Comparison of ENCODE assay signal across 16 cellular contexts in the genomic region with DNA sequence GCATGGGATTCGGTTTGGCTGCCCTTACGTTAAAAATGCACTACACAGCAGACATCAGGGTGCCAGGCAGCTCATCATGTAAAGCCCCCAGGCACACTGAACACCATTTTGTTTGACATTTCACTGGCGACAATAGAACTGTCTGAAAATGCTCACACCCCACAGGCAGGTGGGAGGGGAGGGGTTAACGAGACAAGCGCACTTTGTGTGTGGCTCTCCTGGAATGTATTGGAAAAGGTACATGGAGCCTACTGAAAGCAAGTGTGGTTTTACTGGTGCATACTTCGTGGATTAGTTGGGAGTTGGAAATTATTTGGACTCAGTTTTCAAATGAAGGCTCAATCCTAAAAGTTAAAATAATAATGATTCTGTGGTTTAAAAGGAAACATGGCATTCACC. TPM values are rescaled to one million over a fixed set of nuclear protein-coding genes. Genes with fewer than 3 reads are reported as not detected.
"Had no signal": no experiment of that assay in that cellular context is flagged by ENCODE, and none has a peak within 500 bp of the region (broad histone marks: within the 10 kb centered on the region; RNA-seq: fewer than 3 reads in every experiment).

No MANE protein-coding gene starts in this region.

- H3K4me1 Mint-ChIP-seq: activated CD4-positive, alpha-beta memory T cell treated with anti-CD3 and anti-CD28 coated beads, Interleukin-2, amount 10 ng/mL, durations not matched to agents 7 days and 5 days; activated naive CD8-positive, alpha-beta T cell treated with anti-CD3 and anti-CD28 coated beads, Interleukin-2, amount 50 U/mL, for 24 hours; central memory CD8-positive, alpha-beta T cell; memory B cell had no signal

- H3K27me3 ChIP-seq: ascending aorta, left lung, upper lobe of right lung had no signal

- DNase-seq: activated CD4-positive, alpha-beta memory T cell treated with anti-CD3 and anti-CD28 coated beads, Interleukin-2, amount 10 ng/mL, durations not matched to agents 7 days and 5 days; activated CD4-positive, CD25-positive, alpha-beta regulatory T cell treated with anti-CD3 and anti-CD28 coated beads, Interleukin-2, amount 50 U/mL, for 72 hours; activated naive CD4-positive, alpha-beta T cell; activated naive CD8-positive, alpha-beta T cell treated with anti-CD3 and anti-CD28 coated beads, Interleukin-2, amount 50 U/mL, for 24 hours; activated T-cell treated with anti-CD3 and anti-CD28 coated beads, Interleukin-2, amount 50 U/mL, for 72 hours; cortex of kidney; effector memory CD4-positive, alpha-beta T cell; left lung; stimulated activated CD4-positive, alpha-beta T cell treated with anti-CD3 and anti-CD28 coated beads, Interleukin-4, amount 100 ng/mL, for 1 hour; stimulated activated CD8-positive, alpha-beta memory T cell treated with anti-CD3 and anti-CD28 coated beads, Interleukin-4, amount 100 ng/mL, for 48 hours; stimulated activated naive CD8-positive, alpha-beta T cell treated with anti-CD3 and anti-CD28 coated beads, Interleukin-15, Interleukin-2, amounts not matched to agents 100 U/mL and 50 U/mL, for 24 hours; upper lobe of right lung had no signal

- H3K4me3 Mint-ChIP-seq: activated CD4-positive, alpha-beta memory T cell treated with anti-CD3 and anti-CD28 coated beads, Interleukin-2, amount 10 ng/mL, durations not matched to agents 7 days and 5 days; activated naive CD8-positive, alpha-beta T cell treated with anti-CD3 and anti-CD28 coated beads, Interleukin-2, amount 50 U/mL, for 24 hours; activated T-cell treated with anti-CD3 and anti-CD28 coated beads, Interleukin-2, amount 50 U/mL, for 72 hours; central memory CD8-positive, alpha-beta T cell; memory B cell; nephron had no signal

- H3K27me3 Mint-ChIP-seq: activated CD4-positive, alpha-beta memory T cell treated with anti-CD3 and anti-CD28 coated beads, Interleukin-2, amount 10 ng/mL, durations not matched to agents 7 days and 5 days; activated naive CD8-positive, alpha-beta T cell treated with anti-CD3 and anti-CD28 coated beads, Interleukin-2, amount 50 U/mL, for 24 hours; central memory CD8-positive, alpha-beta T cell; memory B cell had no signal

- H3K9me3 Mint-ChIP-seq: activated naive CD8-positive, alpha-beta T cell treated with anti-CD3 and anti-CD28 coated beads, Interleukin-2, amount 50 U/mL, for 24 hours; nephron had no signal

- H3K36me3 Mint-ChIP-seq: memory B cell had no signal

- ATAC-seq: activated naive CD8-positive, alpha-beta T cell treated with anti-CD3 and anti-CD28 coated beads, Interleukin-2, amount 50 U/mL, for 24 hours; activated T-cell treated with anti-CD3 and anti-CD28 coated beads, Interleukin-2, amount 50 U/mL, for 72 hours; left lung; stimulated activated naive CD8-positive, alpha-beta T cell treated with anti-CD3 and anti-CD28 coated beads, Interleukin-15, Interleukin-2, amounts not matched to agents 100 U/mL and 50 U/mL, for 24 hours; upper lobe of right lung had no signal

- H3K27ac ChIP-seq: ascending aorta, left lung, upper lobe of right lung had no signal

- H3K9me3 ChIP-seq: ascending aorta, left lung, upper lobe of right lung had no signal

- H3K4me3 ChIP-seq: ascending aorta, left lung, upper lobe of right lung had no signal

- H3K4me1 ChIP-seq: ascending aorta, left lung, upper lobe of right lung had no signal

- H3K27ac Mint-ChIP-seq: activated CD4-positive, alpha-beta memory T cell treated with anti-CD3 and anti-CD28 coated beads, Interleukin-2, amount 10 ng/mL, durations not matched to agents 7 days and 5 days; activated naive CD8-positive, alpha-beta T cell treated with anti-CD3 and anti-CD28 coated beads, Interleukin-2, amount 50 U/mL, for 24 hours; activated T-cell treated with anti-CD3 and anti-CD28 coated beads, Interleukin-2, amount 50 U/mL, for 72 hours; memory B cell; nephron had no signal

- H3K36me3 ChIP-seq: ascending aorta, left lung, upper lobe of right lung had no signal

RNA-seq across cellular contexts. Expression of gene PPARGC1A, which starts 31.6 kb away (rescaled TPM):
- total RNA-seq: activated CD4-positive, alpha-beta memory T cell treated with anti-CD3 and anti-CD28 coated beads, Interleukin-2, amount 10 ng/mL, durations not matched to agents 7 days and 5 days; activated T-cell treated with anti-CD3 and anti-CD28 coated beads, Interleukin-2, amount 50 U/mL, for 72 hours had no signal
